In genomic region chr10:113558336-113558735, GRCh38 we compare ENCODE assay signal across 24 cellular contexts. TPM values are rescaled to one million over a fixed set of nuclear protein-coding genes. Genes with fewer than 3 reads are reported as not detected.
A peak's percentile ranks its signal among the peaks of the same experiment; 100 is the strongest.
DNase-seq lines count a peak whose midpoint lies in the region; TF ChIP-seq lines count a peak whose summit lies in the region.
"Had no signal": no experiment of that assay in that cellular context is flagged by ENCODE, and none has a peak within 500 bp of the region (broad histone marks: within the 10 kb centered on the region; RNA-seq: fewer than 3 reads in every experiment).

No MANE protein-coding gene starts in this region.

- no peaks in the 10 kb centered on the region for H3K9me3 ChIP-seq in H9 (ENCODE audit: control insufficient read depth, low read depth, low read length)
- no peaks in the 10 kb centered on the region for H3K9me3 ChIP-seq in iPS DF 6.9 (ENCODE audit: control insufficient read depth, insufficient read depth, low read length)
- H3K9me3 ChIP-seq in parathyroid adenoma (ENCODE audit: control insufficient read depth, low read length) = no peaks in the 10 kb centered on the region
- H3K9me3 ChIP-seq: mucosa of descending colon, tibial nerve had no signal

- H3K27me3 ChIP-seq in H9 (ENCODE audit: insufficient read depth, low read length) (peaks cover 90% of the 10 kb centered on the region), iPS DF 6.9 (ENCODE audit: control insufficient read depth, insufficient read depth, low read length) (peaks cover 86% of the 10 kb centered on the region), parathyroid adenoma (ENCODE audit: control insufficient read depth, insufficient read depth, low read length) (no peaks in the 10 kb centered on the region)
- H3K27me3 ChIP-seq: tibial nerve had no signal

- H3K4me2 ChIP-seq in H9 (ENCODE audit: insufficient read depth, insufficient read length, low read length) (no peak overlapping the region), parathyroid adenoma (ENCODE audit: low read length) (no peak overlapping the region)

- H2BK5ac ChIP-seq in H9 (ENCODE audit: insufficient read length, low read length) = no peak overlapping the region

- H3K27ac Mint-ChIP-seq in H9 = peak overlapping the region in 1 of 3 experiments; percentile 88; a peak in 2 of 7 replicates
- no peak overlapping the region for H3K27ac Mint-ChIP-seq in T-helper 2 cell treated with Interferon-gamma antibody and Interleukin-4, amounts not matched to agents 5 μg/mL and 100 μg/mL, for 36 hours
- H3K27ac Mint-ChIP-seq: CD4-positive, alpha-beta T cell had no signal

- H4K8ac ChIP-seq in H9 (replicated peaks; ENCODE audit: insufficient read length, low read depth, low read length) = no peak overlapping the region

- no peak overlapping the region for H4K91ac ChIP-seq in H9 (ENCODE audit: insufficient read length, low read depth, low read length)

- H3K56ac ChIP-seq in H9 (ENCODE audit: insufficient read length, low read depth, low read length) = no peak overlapping the region

- H3K18ac ChIP-seq in H9 (ENCODE audit: insufficient read length, low read depth, low read length) = no peak overlapping the region

- no peak overlapping the region for H3K4me3 ChIP-seq in iPS DF 6.9 (ENCODE audit: low read length)
- no peak overlapping the region for H3K4me3 ChIP-seq in parathyroid adenoma (ENCODE audit: low read depth, low read length)
- H3K4me3 ChIP-seq: mucosa of descending colon had no signal

- H3K36me3 Mint-ChIP-seq in H9 (ENCODE audit: insufficient read depth in 1 of 3, low read depth in 3 of 3) = no peaks in the 10 kb centered on the region
- no peaks in the 10 kb centered on the region for H3K36me3 Mint-ChIP-seq in T-helper 2 cell treated with Interferon-gamma antibody and Interleukin-4, amounts not matched to agents 5 μg/mL and 100 μg/mL, for 36 hours (ENCODE audit: low read depth)

- H2BK20ac ChIP-seq in H9 (ENCODE audit: low read depth, low read length, poor library complexity, severe bottlenecking) = no peak overlapping the region

- peaks cover 2% of the 10 kb centered on the region for H3K23me2 ChIP-seq in H9 (ENCODE audit: insufficient read length, low read depth, low read length, poor library complexity, severe bottlenecking)

- H3K4me1 ChIP-seq in H9 (ENCODE audit: insufficient read depth, low read length) = peaks cover 2% of the 10 kb centered on the region; the same call in 1 of the 2 replicates
- H3K4me1 ChIP-seq in iPS DF 6.9 (ENCODE audit: control insufficient read depth, insufficient read depth, low read length) = no peaks in the 10 kb centered on the region; the same call in 1 of the 2 replicates
- no peaks in the 10 kb centered on the region for H3K4me1 ChIP-seq in parathyroid adenoma

- H2BK120ac ChIP-seq in H9 (ENCODE audit: low read depth, low read length, poor library complexity, severe bottlenecking) = no peak overlapping the region

- no peak overlapping the region for H3K23ac ChIP-seq in H9 (ENCODE audit: insufficient read length, low read depth, low read length)

- H2AFZ ChIP-seq in H9 (ENCODE audit: low read length) = no peak overlapping the region
- H2AFZ ChIP-seq in parathyroid adenoma = peak overlapping the region; percentile 2

- H4K20me1 ChIP-seq in H9 (ENCODE audit: control insufficient read depth, insufficient read depth, insufficient read length) = no peaks in the 10 kb centered on the region

- peaks cover 100% of the 10 kb centered on the region for H3K27me3 Mint-ChIP-seq in H9 (ENCODE audit: low read depth)
- peaks cover 19% of the 10 kb centered on the region for H3K27me3 Mint-ChIP-seq in T-helper 2 cell treated with Interferon-gamma antibody and Interleukin-4, amounts not matched to agents 5 μg/mL and 100 μg/mL, for 36 hours (ENCODE audit: low read depth)

- DNase-seq in H9 (peak; percentile 79), dermis blood vessel endothelial cell (peak; percentile 28), iPS DF 6.9 (ENCODE audit: low read depth, low spot score) (peak; percentile 63), activated gamma-delta T cell (lab: John Stamatoyannopoulos, UW) (no peak), cortex of kidney (lab: John Stamatoyannopoulos, UW) (no peak)
- no peak for DNase-seq in T-helper 2 cell treated with Interferon-gamma antibody and Interleukin-4, amounts not matched to agents 5 μg/mL and 100 μg/mL, for 36 hours (ENCODE audit: low spot score)
- no peak for DNase-seq in activated CD4-positive, alpha-beta T cell treated with anti-CD3 and anti-CD28 coated beads for 48 hours
- DNase-seq: activated naive CD4-positive, alpha-beta T cell treated with Interleukin-2 at 50 U/mL for 16 hours; amygdala; CD4-positive, alpha-beta T cell; DMS79 treated with DMSO at 0.1 percent for 48 hours; hypothalamus; mucosa of descending colon; NCI-H1105 treated with DMSO at 0.1 percent for 48 hours; NCI-H526 treated with DMSO at 0.1 percent for 48 hours; occipital lobe; SIG-M5; stimulated activated naive CD4-positive, alpha-beta T cell had no signal

- H3K79me1 ChIP-seq in H9 (ENCODE audit: insufficient read depth, low read depth, low read length, poor library complexity, severe bottlenecking) = no peaks in the 10 kb centered on the region

- no peak overlapping the region for H3K14ac ChIP-seq in H9 (ENCODE audit: insufficient read depth, low read length)

- H4K5ac ChIP-seq in H9 (ENCODE audit: insufficient read length, low read depth, low read length) = no peak overlapping the region

- no peak overlapping the region for H3T11ph ChIP-seq in H9 (ENCODE audit: low read length)

- no peak overlapping the region for H2BK12ac ChIP-seq in H9 (ENCODE audit: insufficient read length, low read depth, low read length)

- H3K4me3 Mint-ChIP-seq in H9 = peak overlapping the region in 1 of 2 experiments; percentile 18; a peak in 2 of 5 replicates
- H3K4me3 Mint-ChIP-seq in T-helper 2 cell treated with Interferon-gamma antibody and Interleukin-4, amounts not matched to agents 5 μg/mL and 100 μg/mL, for 36 hours = no peak overlapping the region
- H3K4me3 Mint-ChIP-seq: CD4-positive, alpha-beta T cell had no signal

- H3K36me3 ChIP-seq in iPS DF 6.9 (ENCODE audit: control insufficient read depth, insufficient read depth, low read length) (no peaks in the 10 kb centered on the region), parathyroid adenoma (ENCODE audit: control insufficient read depth, insufficient read depth, low read length) (no peaks in the 10 kb centered on the region)
- H3K36me3 ChIP-seq: tibial nerve had no signal

- TF ChIP-seq CTCF in H9 (conservative IDR thresholded peaks at IDR 0.05) (peak; percentile 47), parathyroid adenoma (IDR thresholded peaks at IDR 0.05) (no peak)

- H3K27ac ChIP-seq in H9 (ENCODE audit: insufficient read length, low read depth, low read length) (no peak overlapping the region), iPS DF 6.9 (ENCODE audit: low read length) (no peak overlapping the region), parathyroid adenoma (no peak overlapping the region)
- H3K27ac ChIP-seq: tibial nerve had no signal

- no peak overlapping the region for H3K9ac ChIP-seq in H9 (ENCODE audit: extremely low read depth, insufficient read length, low read length)
- no peak overlapping the region for H3K9ac ChIP-seq in parathyroid adenoma

- no peak overlapping the region for H2BK15ac ChIP-seq in H9 (ENCODE audit: low read depth, low read length)

- H3K79me2 ChIP-seq in H9 (ENCODE audit: insufficient read depth, low read length) (no peaks in the 10 kb centered on the region), parathyroid adenoma (no peaks in the 10 kb centered on the region)

- no CpG with 5 or more reads among the region's 8 CpGs for WGBS in H9 (ENCODE audit: extremely low coverage, insufficient read length, low lambda C conversion rate)
- no CpG with 5 or more reads among the region's 8 CpGs for WGBS in iPS DF 6.9 (ENCODE audit: insufficient coverage, insufficient read length)

- no peak overlapping the region for H2AK5ac ChIP-seq in H9 (ENCODE audit: insufficient read length, low read length)

- H3K9me3 Mint-ChIP-seq in H9 = peaks cover 4 to 19% of the 10 kb centered on the region in 2 experiments; a peak in 3 of 5 replicates
- no peaks in the 10 kb centered on the region for H3K9me3 Mint-ChIP-seq in T-helper 2 cell treated with Interferon-gamma antibody and Interleukin-4, amounts not matched to agents 5 μg/mL and 100 μg/mL, for 36 hours
- H3K9me3 Mint-ChIP-seq: CD4-positive, alpha-beta T cell had no signal

- H3K4me1 Mint-ChIP-seq in H9 = peaks cover 43 to 58% of the 10 kb centered on the region in 2 experiments
- H3K4me1 Mint-ChIP-seq in T-helper 2 cell treated with Interferon-gamma antibody and Interleukin-4, amounts not matched to agents 5 μg/mL and 100 μg/mL, for 36 hours (ENCODE audit: low read depth) = peaks cover 4% of the 10 kb centered on the region

- no peak overlapping the region for H3K4ac ChIP-seq in H9 (ENCODE audit: low read depth, low read length)

RNA-seq across cellular contexts. Expression of gene HABP2, which starts 5.5 kb away (rescaled TPM):
- total RNA-seq in H9 (2021) (not detected in 2 replicates), dermis blood vessel endothelial cell (under 0.01 and 0.19 TPM in 2 replicates)
- total RNA-seq: CD4-positive, alpha-beta T cell; cerebellum; HT1080; mucosa of descending colon; sciatic nerve; T-helper 1 cell treated with Interleukin-12 subunit alpha and Interleukin-12 subunit beta and Interleukin-4 antibody, amounts not matched to agents 30 ng/mL and 1 ng/mL, for 36 hours; tibial nerve had no signal

Comparison
In these comparisons a context has a peak if more than half of its experiments do, and no peak if none do; other contexts are left out.
1. DNase-seq: peak in H9 (single experiment), dermis blood vessel endothelial cell (single experiment) and iPS DF 6.9 (single experiment); none in activated gamma-delta T cell (single experiment), cortex of kidney (single experiment), T-helper 2 cell treated with Interferon-gamma antibody and Interleukin-4, amounts not matched to agents 5 μg/mL and 100 μg/mL, for 36 hours (single experiment) and activated CD4-positive, alpha-beta T cell treated with anti-CD3 and anti-CD28 coated beads for 48 hours (single experiment).